ENCODE assay signal across 1 cellular context in the genomic region with DNA sequence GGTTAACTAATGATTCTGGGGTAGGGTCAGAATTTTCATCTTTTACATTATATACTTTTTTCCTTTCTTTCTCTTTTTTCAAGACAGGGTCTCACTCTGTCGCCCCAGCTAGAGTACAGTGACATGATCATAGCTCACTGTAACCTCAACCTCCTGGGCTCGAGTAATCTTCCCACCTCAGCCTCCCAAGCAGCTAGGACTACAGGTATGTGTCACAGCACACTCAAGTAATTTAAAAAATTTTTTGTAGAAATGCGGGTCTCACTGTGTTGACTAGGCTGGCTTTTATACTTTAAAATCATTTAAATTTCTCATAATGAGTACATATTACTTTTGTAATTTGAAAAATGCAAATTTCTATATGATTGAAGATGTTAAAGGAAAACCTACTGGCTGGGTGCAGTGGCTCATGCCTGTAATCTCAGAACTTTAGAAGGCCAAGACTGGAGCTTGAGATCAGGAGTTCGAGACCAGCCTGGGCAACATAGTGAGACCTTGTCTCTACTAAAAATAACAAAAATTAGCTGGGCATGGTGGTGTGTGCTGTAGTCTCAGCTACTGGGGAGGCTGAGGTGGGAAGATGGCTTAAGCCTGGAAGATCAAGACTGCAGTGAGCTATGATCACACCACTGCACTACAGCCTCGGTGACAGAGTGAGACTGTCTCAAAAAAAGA.
TF ChIP-seq lines count a peak whose summit lies in the region.

No MANE protein-coding gene starts in this region.

TF ChIP-seq in GM23338, 12 proteins besides CTCF, POLR2A, EP300 and RAD21 (continued from another document):
- TF ChIP-seq, protein P1, sequence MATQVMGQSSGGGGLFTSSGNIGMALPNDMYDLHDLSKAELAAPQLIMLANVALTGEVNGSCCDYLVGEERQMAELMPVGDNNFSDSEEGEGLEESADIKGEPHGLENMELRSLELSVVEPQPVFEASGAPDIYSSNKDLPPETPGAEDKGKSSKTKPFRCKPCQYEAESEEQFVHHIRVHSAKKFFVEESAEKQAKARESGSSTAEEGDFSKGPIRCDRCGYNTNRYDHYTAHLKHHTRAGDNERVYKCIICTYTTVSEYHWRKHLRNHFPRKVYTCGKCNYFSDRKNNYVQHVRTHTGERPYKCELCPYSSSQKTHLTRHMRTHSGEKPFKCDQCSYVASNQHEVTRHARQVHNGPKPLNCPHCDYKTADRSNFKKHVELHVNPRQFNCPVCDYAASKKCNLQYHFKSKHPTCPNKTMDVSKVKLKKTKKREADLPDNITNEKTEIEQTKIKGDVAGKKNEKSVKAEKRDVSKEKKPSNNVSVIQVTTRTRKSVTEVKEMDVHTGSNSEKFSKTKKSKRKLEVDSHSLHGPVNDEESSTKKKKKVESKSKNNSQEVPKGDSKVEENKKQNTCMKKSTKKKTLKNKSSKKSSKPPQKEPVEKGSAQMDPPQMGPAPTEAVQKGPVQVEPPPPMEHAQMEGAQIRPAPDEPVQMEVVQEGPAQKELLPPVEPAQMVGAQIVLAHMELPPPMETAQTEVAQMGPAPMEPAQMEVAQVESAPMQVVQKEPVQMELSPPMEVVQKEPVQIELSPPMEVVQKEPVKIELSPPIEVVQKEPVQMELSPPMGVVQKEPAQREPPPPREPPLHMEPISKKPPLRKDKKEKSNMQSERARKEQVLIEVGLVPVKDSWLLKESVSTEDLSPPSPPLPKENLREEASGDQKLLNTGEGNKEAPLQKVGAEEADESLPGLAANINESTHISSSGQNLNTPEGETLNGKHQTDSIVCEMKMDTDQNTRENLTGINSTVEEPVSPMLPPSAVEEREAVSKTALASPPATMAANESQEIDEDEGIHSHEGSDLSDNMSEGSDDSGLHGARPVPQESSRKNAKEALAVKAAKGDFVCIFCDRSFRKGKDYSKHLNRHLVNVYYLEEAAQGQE (IDR thresholded peaks at IDR 0.05; ENCODE audit: unreplicated experiment), result no peak
- TF ChIP-seq EZH2phosphoT487 (IDR thresholded peaks at IDR 0.05; ENCODE audit: unreplicated experiment) (no peak), POLR2AphosphoS5 (IDR thresholded peaks at IDR 0.05; ENCODE audit: low read depth) (no peak), NANOG (IDR thresholded peaks at IDR 0.05; ENCODE audit: borderline replicate concordance) (no peak), ZNF114 (CRISPR knock-in tag; IDR thresholded peaks at IDR 0.05) (no peak)
